ENCODE assay signal across 8 cellular contexts in the genomic region with DNA sequence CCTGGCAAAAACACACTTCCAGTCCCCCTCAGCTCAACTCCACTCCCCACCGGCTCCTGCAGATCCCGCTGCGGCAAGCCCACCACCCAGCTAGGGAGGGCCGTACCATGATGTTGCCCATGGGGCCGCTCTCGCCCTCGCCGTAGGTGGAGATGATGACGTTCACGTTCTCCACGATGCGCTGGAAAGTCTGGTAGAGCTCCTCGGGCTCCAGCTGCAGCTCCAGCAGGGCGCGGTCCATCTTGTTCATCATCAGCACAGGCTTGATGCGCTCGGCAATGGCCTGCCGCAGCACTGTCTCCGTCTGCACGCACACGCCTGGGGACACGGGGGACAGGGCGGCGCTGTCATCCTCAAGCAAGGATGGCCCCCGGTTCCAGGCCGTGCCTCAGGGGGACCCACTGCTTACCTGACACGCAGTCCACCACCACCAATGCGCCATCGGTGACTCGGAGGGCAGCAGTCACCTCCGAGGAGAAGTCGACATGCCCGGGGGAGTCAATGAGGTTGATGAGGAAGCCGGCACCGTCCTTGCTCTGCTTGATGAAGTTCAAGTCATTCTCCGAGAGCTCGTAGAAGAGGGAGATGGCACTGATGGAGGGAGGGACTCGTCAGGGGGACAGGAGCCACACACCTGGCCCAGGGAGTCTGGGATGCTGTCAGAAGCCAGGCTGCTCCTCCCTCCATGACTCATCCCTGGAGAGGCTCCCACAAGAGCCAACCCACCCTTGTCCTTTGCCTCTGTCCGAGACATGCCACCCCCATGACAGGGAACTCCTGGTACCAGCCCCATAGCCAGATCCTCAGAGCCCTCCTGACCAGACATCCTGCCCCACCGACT. TPM values are rescaled to one million over a fixed set of nuclear protein-coding genes. Genes with fewer than 3 reads are reported as not detected.
A peak's percentile ranks its signal among the peaks of the same experiment; 100 is the strongest.
DNase-seq lines count a peak whose midpoint lies in the region; ATAC-seq and TF ChIP-seq lines count a peak whose summit lies in the region.

No MANE protein-coding gene starts in this region.

- TF ChIP-seq CTCF in right lobe of liver (IDR thresholded peaks at IDR 0.05), result no peak

- DNase-seq in AG08395 (ENCODE audit: low spot score), result peak; percentile 60
- peak; percentile 70 for DNase-seq in HT1080 (ENCODE audit: low read depth)
- peak; percentile 55 for DNase-seq in amniotic epithelial cell (ENCODE audit: low read depth)
- peak in 2 of 3 donors; percentile 49 to 59 for DNase-seq in right lobe of liver
- DNase-seq in NCI-H2081 (lab: John Stamatoyannopoulos, UW), result no peak
- no peak for DNase-seq in SW480 (ENCODE audit: low spot score)

- ATAC-seq in right lobe of liver (peak in 1 of 4 donors; percentile 27), GM18868 (IDR thresholded peaks at IDR 0.05; ENCODE audit: unreplicated experiment) (no peak), GM18519 (IDR thresholded peaks at IDR 0.05; ENCODE audit: low FRiP score, unreplicated experiment) (no peak)

- H3K36me3 ChIP-seq in right lobe of liver, result peaks cover 52 to 62% (median 56%) of the 10 kb centered on the region in 4 donors

- H3K4me1 ChIP-seq in right lobe of liver, result peaks cover 0 to 33% (median 18%) of the 10 kb centered on the region in 4 donors

- TF ChIP-seq POLR2A in right lobe of liver (IDR thresholded peaks at IDR 0.05), result no peak

- intact Hi-C loops in right lobe of liver (cut with DNase I), result no loop called here

- H3K9me3 ChIP-seq in right lobe of liver, result no peaks in the 10 kb centered on the region

- peak overlapping the region; percentile 91 to 96 (median 96) for H3K27ac ChIP-seq in right lobe of liver

- H3K27me3 ChIP-seq in right lobe of liver, result no peaks in the 10 kb centered on the region

- WGBS in right lobe of liver (ENCODE audit: insufficient coverage, low coverage, low lambda C conversion rate, missing lambda C conversion rate), result 85% methylated on average over 10 of the region's 40 CpGs

- H3K4me3 ChIP-seq in right lobe of liver, result peak overlapping the region in 2 of 3 donors; percentile 91 to 99

RNA-seq across cellular contexts. Expression of a gene that starts 2.3 kb away (rescaled TPM):
- 1,252 and 1,397 TPM in 2 replicates for total RNA-seq in HT1080 (2014; rRNA removed; shearing (Covaris generic))
- 2,369 and 2,695 TPM in 2 replicates for polyA plus RNA-seq in HT1080 (2015; cell fraction: cytosol; rRNA removed)
- polyA plus RNA-seq in HT1080 (2015; cell fraction: nucleus; rRNA removed), result 1,974 and 2,234 TPM in 2 replicates
- total RNA-seq in right lobe of liver, result 1,000 to 10,000 TPM in 4 of 6 experiments, 100 to 1,000 TPM in 2; 933 to 1,231 (median 1,031) TPM

RNA-seq across cellular contexts. Expression of a gene that starts 12.0 kb away (rescaled TPM):
- total RNA-seq in HT1080 (2014; rRNA removed; shearing (Covaris generic)), result 46.8 and 54.7 TPM in 2 replicates
- 63.6 and 68.2 TPM in 2 replicates for polyA plus RNA-seq in HT1080 (2015; cell fraction: cytosol; rRNA removed)
- 85.2 and 88.0 TPM in 2 replicates for polyA plus RNA-seq in HT1080 (2015; cell fraction: nucleus; rRNA removed)
- total RNA-seq in right lobe of liver, result 10 to 100 TPM; 13.1 to 63.7 (median 24.9) TPM

RNA-seq across cellular contexts. Expression of a gene that starts 24.6 kb away (rescaled TPM):
- 15.1 and 20.0 TPM in 2 replicates for total RNA-seq in HT1080 (2014; rRNA removed; shearing (Covaris generic))
- 14.0 and 16.5 TPM in 2 replicates for polyA plus RNA-seq in HT1080 (2015; cell fraction: cytosol; rRNA removed)
- 17.7 and 20.5 TPM in 2 replicates for polyA plus RNA-seq in HT1080 (2015; cell fraction: nucleus; rRNA removed)
- 10 to 100 TPM in 5 of 6 experiments, 1 to 10 TPM in 1; 9.9 to 20.0 (median 14.9) TPM for total RNA-seq in right lobe of liver

RNA-seq across cellular contexts. Expression of a gene that starts 50.1 kb away (rescaled TPM):
- not detected in 2 replicates for total RNA-seq in HT1080 (2014; rRNA removed; shearing (Covaris generic))
- polyA plus RNA-seq in HT1080 (2015; cell fraction: cytosol; rRNA removed), result not detected in 2 replicates
- not detected in 2 replicates for polyA plus RNA-seq in HT1080 (2015; cell fraction: nucleus; rRNA removed)
- total RNA-seq in right lobe of liver, result under 1 TPM in 1 of 6 experiments, not detected in 5; 0.17 TPM

Comparison
In these comparisons a context has a peak if more than half of its experiments do, and no peak if none do; other contexts are left out.
1. DNase-seq: peak in AG08395 (single experiment), HT1080 (single experiment), amniotic epithelial cell (single experiment) and right lobe of liver (2 of 3); none in NCI-H2081 (0 of 2) and SW480 (single experiment).